ENCODE assay signal across 8 cellular contexts in genomic region chr11:63939351-63939920, GRCh38. TPM values are rescaled to one million over a fixed set of nuclear protein-coding genes. Genes with fewer than 3 reads are reported as not detected.
DNase-seq lines count a peak whose midpoint lies in the region; TF ChIP-seq lines count a peak whose summit lies in the region.

No MANE protein-coding gene starts in this region.

- TF ChIP-seq CTCF in CD14-positive monocyte (IDR thresholded peaks at IDR 0.05) (no peak), HFF-Myc (IDR thresholded peaks at IDR 0.05; ENCODE audit: low read depth, low read length, missing control alignments) (no peak)

- H3K4me1 Mint-ChIP-seq in CD14-positive monocyte = peaks cover 35% of the 10 kb centered on the region

- H3K27ac Mint-ChIP-seq in CD14-positive monocyte = peak overlapping the region in 6 of 7 donors; percentile 42 to 88 (median 74)

- H3K36me3 Mint-ChIP-seq in CD14-positive monocyte = no peaks in the 10 kb centered on the region

- intact Hi-C loops in CD14-positive monocyte (cut with micrococcal nuclease) = loop anchor here in 1 of 2 donors (2.0 kb wide), 1 partner anchor 99 kb away; no protein-coding TSS in a partner anchor
- intact Hi-C loops in posterior vena cava (cut with DNase I) = loop anchor here in 1 of 2 donors (1.0 kb wide), 1 partner anchor 29 kb away; no protein-coding TSS in a partner anchor

- H3K4me3 ChIP-seq in HFF-Myc (replicated peaks; ENCODE audit: low read depth, low read length) = peak overlapping the region; percentile 83

- no peak for DNase-seq in CD14-positive monocyte (ENCODE audit: low spot score)
- no peak for DNase-seq in HFF-Myc (ENCODE audit: extremely low read depth, low read depth)
- peak; percentile 43 for DNase-seq in SW480 (ENCODE audit: low spot score)
- peak; percentile 27 for DNase-seq in fibroblast of peridontal ligament (ENCODE audit: extremely low read depth)
- peak; percentile 81 for DNase-seq in posterior vena cava (ENCODE audit: low spot score)
- DNase-seq in NOMO-1 treated with DMSO at 0.1 percent for 48 hours (lab: John Stamatoyannopoulos, UW; ENCODE audit: unreplicated experiment) = no peak
- no peak for DNase-seq in GF-D8 (lab: John Stamatoyannopoulos, UW)
- no peak for DNase-seq in middle frontal gyrus (ENCODE audit: extremely low spot score, low spot score)

- peak overlapping the region; percentile 87 to 95 for H3K4me3 Mint-ChIP-seq in CD14-positive monocyte

- H3K27me3 Mint-ChIP-seq in CD14-positive monocyte (ENCODE audit: low read depth in 3 of 3) = peaks cover 6 to 13% (median 12%) of the 10 kb centered on the region in 3 donors

- H3K9me3 Mint-ChIP-seq in CD14-positive monocyte = no peaks in the 10 kb centered on the region

RNA-seq across cellular contexts. Expression of gene NAA40, which starts 0.6 kb away (rescaled TPM):
- 1 to 10 TPM; 1.5 to 1.6 TPM for polyA plus RNA-seq in CD14-positive monocyte
- total RNA-seq in posterior vena cava = 10 to 100 TPM; 10.3 to 11.3 TPM

RNA-seq across cellular contexts. Expression of gene RCOR2, which starts 22.5 kb away (rescaled TPM):
- polyA plus RNA-seq in CD14-positive monocyte = not detected
- total RNA-seq in posterior vena cava = 1 to 10 TPM in 1 of 2 donors, under 1 TPM in 1; 0.95 to 2.7 TPM

RNA-seq across cellular contexts. Expression of gene COX8A, which starts 35.0 kb away (rescaled TPM):
- 100 to 1,000 TPM; 526 to 588 TPM for polyA plus RNA-seq in CD14-positive monocyte
- 100 to 1,000 TPM; 161 to 203 TPM for total RNA-seq in posterior vena cava

RNA-seq across cellular contexts. Expression of gene OTUB1, which starts 46.8 kb away (rescaled TPM):
- polyA plus RNA-seq in CD14-positive monocyte = 100 to 1,000 TPM; 140 to 170 TPM
- 10 to 100 TPM; 37.7 to 41.3 TPM for total RNA-seq in posterior vena cava

Comparison
In these comparisons a context has a peak if more than half of its experiments do, and no peak if none do; other contexts are left out.
1. DNase-seq: peak in SW480 (single experiment), fibroblast of peridontal ligament (single experiment) and posterior vena cava (single experiment); none in CD14-positive monocyte (single experiment), HFF-Myc (single experiment), NOMO-1 treated with DMSO at 0.1 percent for 48 hours (single experiment), GF-D8 (single experiment) and middle frontal gyrus (single experiment).